In the genomic region with DNA sequence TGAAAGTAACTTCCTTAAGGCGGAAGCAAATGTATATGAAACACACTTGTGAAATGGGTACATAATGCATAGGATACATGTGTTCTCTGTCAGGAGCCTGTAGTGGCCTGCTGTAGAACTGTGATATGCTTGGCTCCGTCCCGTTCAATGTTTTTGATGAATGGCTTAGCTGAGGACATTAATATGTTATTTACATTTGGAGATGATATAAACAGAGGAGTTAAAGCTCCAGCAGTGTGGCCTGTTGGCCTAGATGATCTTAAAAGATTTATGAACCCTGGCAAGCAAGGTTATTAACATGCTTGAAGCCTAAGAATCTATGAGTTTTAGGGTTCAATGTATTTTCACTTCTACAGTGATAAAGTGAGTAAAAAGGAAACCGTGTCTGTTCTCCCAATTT, we compare ENCODE assay signal across 26 cellular contexts. TPM values are rescaled to one million over a fixed set of nuclear protein-coding genes. Genes with fewer than 3 reads are reported as not detected.
DNase-seq lines count a peak whose midpoint lies in the region; ATAC-seq, FAIRE-seq and TF ChIP-seq lines count a peak whose summit lies in the region.
"Had no signal": no experiment of that assay in that cellular context is flagged by ENCODE, and none has a peak within 500 bp of the region (broad histone marks: within the 10 kb centered on the region; RNA-seq: fewer than 3 reads in every experiment).

No MANE protein-coding gene starts in this region.

- no peak overlapping the region for H3K27ac Mint-ChIP-seq in activated naive CD8-positive, alpha-beta T cell treated with anti-CD3 and anti-CD28 coated beads for 36 hours
- H3K27ac Mint-ChIP-seq: CD8-positive, alpha-beta memory T cell had no signal

- H3K36me3 ChIP-seq in ACC112 (ENCODE audit: insufficient read depth, low read length): no peaks in the 10 kb centered on the region; the same call in 1 of the 2 replicates
- H3K36me3 ChIP-seq in brain microvascular endothelial cell (replicated peaks): peaks cover 10% of the 10 kb centered on the region
- no peaks in the 10 kb centered on the region for H3K36me3 ChIP-seq in hepatocyte (replicated peaks; ENCODE audit: insufficient read depth, low read depth)
- no peaks in the 10 kb centered on the region for H3K36me3 ChIP-seq in rectal smooth muscle tissue (ENCODE audit: control insufficient read depth, insufficient read depth, low read length)
- H3K36me3 ChIP-seq: SJSA1 had no signal

- H3K4me2 ChIP-seq in hepatocyte: peak overlapping the region; percentile 10

- peaks cover 4% of the 10 kb centered on the region for H3K27me3 Mint-ChIP-seq in activated naive CD8-positive, alpha-beta T cell treated with anti-CD3 and anti-CD28 coated beads for 36 hours

- H3K4me1 Mint-ChIP-seq in activated naive CD8-positive, alpha-beta T cell treated with anti-CD3 and anti-CD28 coated beads for 36 hours: no peaks in the 10 kb centered on the region
- H3K4me1 Mint-ChIP-seq: CD8-positive, alpha-beta memory T cell had no signal

- ATAC-seq in HG02981 (IDR thresholded peaks at IDR 0.05; ENCODE audit: unreplicated experiment): no peak
- ATAC-seq: Right ventricle myocardium inferior had no signal

- no peak overlapping the region for H3K9ac ChIP-seq in rectal smooth muscle tissue (ENCODE audit: low read length)

- H3K9me2 ChIP-seq in hepatocyte (replicated peaks; ENCODE audit: insufficient read depth): no peaks in the 10 kb centered on the region

- H2AFZ ChIP-seq in ACC112 (ENCODE audit: low read length, unreplicated experiment) (no peak overlapping the region), hepatocyte (no peak overlapping the region)

- FAIRE-seq in RCC 7860 (lab: Jason Lieb, UNC): no peak
- FAIRE-seq: G401.6, GM19239, H1 had no signal

- H3K4me3 ChIP-seq in ACC112 (ENCODE audit: low read depth, low read length) (no peak overlapping the region), brain microvascular endothelial cell (ENCODE audit: low read depth, low read length) (no peak overlapping the region), hepatocyte (no peak overlapping the region), rectal smooth muscle tissue (ENCODE audit: low read length) (no peak overlapping the region)
- H3K4me3 ChIP-seq: SJSA1 had no signal

- WGBS in hepatocyte (ENCODE audit: low lambda C conversion rate, missing lambda C conversion rate): 58% methylated on average over 4 of the region's 4 CpGs

- H3K9me3 Mint-ChIP-seq in activated naive CD8-positive, alpha-beta T cell treated with anti-CD3 and anti-CD28 coated beads for 36 hours: no peaks in the 10 kb centered on the region
- H3K9me3 Mint-ChIP-seq: CD8-positive, alpha-beta memory T cell had no signal

- no peaks in the 10 kb centered on the region for H4K20me1 ChIP-seq in hepatocyte (ENCODE audit: insufficient read depth, poor library complexity, severe bottlenecking)

- H3K27ac ChIP-seq in ACC112 (ENCODE audit: low read depth, low read length) (peak overlapping the region; percentile 37), brain microvascular endothelial cell (peak overlapping the region; percentile 6), hepatocyte (no peak overlapping the region), rectal smooth muscle tissue (ENCODE audit: low read depth, low read length) (peak overlapping the region; percentile 72)
- H3K27ac ChIP-seq: 22Rv1, C4-2B, SJSA1 had no signal

- TF ChIP-seq CTCF in brain microvascular endothelial cell (IDR thresholded peaks at IDR 0.05; ENCODE audit: low read depth, low read length, missing control alignments): no peak
- TF ChIP-seq CTCF in hepatocyte (IDR thresholded peaks at IDR 0.05; ENCODE audit: poor library complexity): no peak

- H3K79me2 ChIP-seq in ACC112 (ENCODE audit: control insufficient read depth, insufficient read depth, low read length, unreplicated experiment) (peaks cover 67% of the 10 kb centered on the region), hepatocyte (no peaks in the 10 kb centered on the region)

- no peaks in the 10 kb centered on the region for H3K9me3 ChIP-seq in hepatocyte (ENCODE audit: low read depth)
- H3K9me3 ChIP-seq: SJSA1 had no signal

- H3K4me1 ChIP-seq in ACC112 (ENCODE audit: control insufficient read depth, insufficient read depth, low read length, unreplicated experiment) (peaks cover 16% of the 10 kb centered on the region), hepatocyte (ENCODE audit: insufficient read depth) (peaks cover 10% of the 10 kb centered on the region), rectal smooth muscle tissue (ENCODE audit: control insufficient read depth, insufficient read depth, low read length) (peaks cover 54% of the 10 kb centered on the region)

- DNase-seq in brain microvascular endothelial cell (no peak), hepatocyte (ENCODE audit: low spot score) (no peak), midbrain (lab: John Stamatoyannopoulos, UW) (no peak), RCC 7860 (ENCODE audit: low spot score) (no peak)
- no peak for DNase-seq in activated naive CD8-positive, alpha-beta T cell treated with anti-CD3 and anti-CD28 coated beads for 36 hours
- DNase-seq: Calu3; CD8-positive, alpha-beta memory T cell; DMS153; Karpas-422; MV-4-11; NCI-H1105 treated with DMSO at 0.1 percent for 48 hours; NCI-H2029 treated with DMSO at 0.1 percent for 48 hours; NCI-H226; NCI-H510A treated with DMSO at 0.1 percent for 48 hours; NCI-H774; NK-92 treated with Interleukin-12 subunit alpha and Interleukin-12 subunit beta, amount 100 ng/mL, for 24 hours had no signal

- in situ Hi-C loops in brain microvascular endothelial cell (cut with HindIII; ENCODE audit: low pct_ligation_motif_present, low sequenced_read_pairs): no loop called here

- H3K27me3 ChIP-seq in ACC112 (ENCODE audit: insufficient read depth, low read length) (no peaks in the 10 kb centered on the region), brain microvascular endothelial cell (replicated peaks) (no peaks in the 10 kb centered on the region), hepatocyte (no peaks in the 10 kb centered on the region), rectal smooth muscle tissue (ENCODE audit: control insufficient read depth, insufficient read depth, low read length) (no peaks in the 10 kb centered on the region)
- H3K27me3 ChIP-seq: SJSA1 had no signal

- H3K4me3 Mint-ChIP-seq in activated naive CD8-positive, alpha-beta T cell treated with anti-CD3 and anti-CD28 coated beads for 36 hours: no peak overlapping the region
- H3K4me3 Mint-ChIP-seq: CD8-positive, alpha-beta memory T cell had no signal

- H3K36me3 Mint-ChIP-seq in activated naive CD8-positive, alpha-beta T cell treated with anti-CD3 and anti-CD28 coated beads for 36 hours: no peaks in the 10 kb centered on the region

RNA-seq across cellular contexts. Expression of a gene that starts 59.2 kb away (rescaled TPM):
- 32.1 and 34.8 TPM in 2 replicates for total RNA-seq in hepatocyte
- 46.2 and 57.4 TPM in 2 replicates for polyA plus RNA-seq in hepatocyte
- total RNA-seq in activated naive CD8-positive, alpha-beta T cell treated with anti-CD3 and anti-CD28 coated beads for 36 hours: 1 to 10 TPM; 1.8 to 2.3 TPM

Comparison
In these comparisons a context has a peak if more than half of its experiments do, and no peak if none do; other contexts are left out.
1. RNA of a gene that starts 59.2 kb away (total RNA-seq): 32.1 to 34.8 TPM in hepatocyte; 1.8 to 2.3 TPM in activated naive CD8-positive, alpha-beta T cell treated with anti-CD3 and anti-CD28 coated beads for 36 hours; every median in the first group is over 10 times any median in the second.